22 cellular contexts compared by ENCODE assay signal in the genomic region with DNA sequence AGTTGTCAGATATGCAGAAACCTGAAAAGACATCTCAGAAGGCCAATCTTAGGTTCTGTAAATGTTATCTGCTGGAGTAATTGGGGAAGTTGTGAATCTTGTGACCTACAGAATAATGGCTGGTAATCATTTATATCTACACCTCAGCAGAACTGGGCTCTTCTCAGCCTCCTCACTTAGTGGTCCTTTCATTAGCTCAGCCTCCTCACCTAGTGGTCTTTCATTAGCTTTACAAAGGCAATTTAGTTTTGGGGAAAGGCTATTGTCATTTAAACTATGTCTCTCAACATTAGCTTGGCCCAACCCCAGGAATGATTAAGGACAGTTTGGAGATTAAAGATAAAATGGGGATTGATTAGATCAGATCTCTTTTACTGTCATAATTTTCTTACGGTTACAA.
"Had no signal": no experiment of that assay in that cellular context is flagged by ENCODE, and none has a peak within 500 bp of the region (broad histone marks: within the 10 kb centered on the region; RNA-seq: fewer than 3 reads in every experiment).

No MANE protein-coding gene starts in this region.

- H3K4me2 ChIP-seq: hepatocyte had no signal

- ATAC-seq: left cardiac atrium, lower lobe of right lung had no signal

- H3K9me3 ChIP-seq: lower lobe of right lung, ovary had no signal

- H3K36me3 Mint-ChIP-seq: memory B cell, naive B cell had no signal

- H3K36me3 ChIP-seq: left ventricle myocardium inferior, lower lobe of right lung, ovary, right atrium auricular region, sigmoid colon, stomach had no signal

- H3K79me2 ChIP-seq: hepatocyte had no signal

- H3K4me3 Mint-ChIP-seq: immature natural killer cell, memory B cell, naive B cell, nephron progenitor cell had no signal

- H3K4me3 ChIP-seq: coronary artery, hepatocyte, left ventricle myocardium inferior, lower lobe of right lung, ovary, right atrium auricular region, sigmoid colon, skin epidermis, stomach had no signal

- H3K27me3 ChIP-seq: hepatocyte, ovary, right atrium auricular region, sigmoid colon, stomach had no signal

- DNase-seq: effector CD4-positive, alpha-beta T cell; foreskin melanocyte; head of caudate nucleus; immature natural killer cell; kidney; left cardiac atrium; left ventricle myocardium inferior; lower lobe of right lung; midbrain; naive B cell; nephron progenitor cell; ovary; sigmoid colon; stimulated activated naive CD4-positive, alpha-beta T cell; stomach; substantia nigra; trophoblast cell had no signal

- H3K27ac ChIP-seq: coronary artery, hepatocyte, left ventricle myocardium inferior, lower lobe of right lung, ovary, right atrium auricular region, sigmoid colon, skin epidermis, stomach had no signal

- H3K27me3 Mint-ChIP-seq: memory B cell, naive B cell had no signal

- H3K27ac Mint-ChIP-seq: immature natural killer cell, memory B cell, naive B cell, nephron progenitor cell had no signal

- H3K4me1 ChIP-seq: lower lobe of right lung, stomach had no signal

- H3K4me1 Mint-ChIP-seq: immature natural killer cell, memory B cell, naive B cell, nephron progenitor cell had no signal
